8 cellular contexts compared by ENCODE assay signal in genomic region chr2:177262958-177263450, GRCh38. TPM values are rescaled to one million over a fixed set of nuclear protein-coding genes. Genes with fewer than 3 reads are reported as not detected.
DNase-seq lines count a peak whose midpoint lies in the region; ATAC-seq and TF ChIP-seq lines count a peak whose summit lies in the region.

No MANE protein-coding gene starts in this region.

- 0% methylated on average over 6 of the region's 6 CpGs for WGBS in right lobe of liver (ENCODE audit: insufficient coverage, low coverage, low lambda C conversion rate, missing lambda C conversion rate)
- WGBS in thyroid gland, 2 donors: 1 to 2% methylated on average over 6 of the region's 6 CpGs

- TF ChIP-seq CTCF in astrocyte of the cerebellum (IDR thresholded peaks at IDR 0.05; ENCODE audit: low read depth, low read length, missing control alignments) (no peak), right lobe of liver (IDR thresholded peaks at IDR 0.05) (no peak), thyroid gland (IDR thresholded peaks at IDR 0.05) (no peak), GM13977 (IDR thresholded peaks at IDR 0.05; ENCODE audit: extremely low read depth, insufficient read depth, missing control alignments) (no peak)

- TF ChIP-seq POLR2A in right lobe of liver (IDR thresholded peaks at IDR 0.05) (no peak), thyroid gland (IDR thresholded peaks at IDR 0.05) (no peak)

- H3K4me1 ChIP-seq in right lobe of liver (peaks cover 0 to 43% (median 14%) of the 10 kb centered on the region in 4 donors), thyroid gland (peaks cover 51% of the 10 kb centered on the region in 2 donors)

- no peak for DNase-seq in activated T-cell treated with anti-CD3 and anti-CD28 coated beads, Interleukin-2, amount 50 U/mL, for 24 hours
- DNase-seq in activated T-cell treated with anti-CD3 and anti-CD28 coated beads, Interleukin-2, amount 50 U/mL, for 48 hours: no peak
- DNase-seq in astrocyte of the cerebellum (ENCODE audit: low read depth) (no peak), right lobe of liver (no peak), thyroid gland (no peak), GM13977 (ENCODE audit: low spot score) (no peak), NCI-H187 treated with DMSO at 0.1 percent for 48 hours (lab: John Stamatoyannopoulos, UW) (no peak)

- ATAC-seq in right lobe of liver: no peak
- ATAC-seq in GM18502 (IDR thresholded peaks at IDR 0.05; ENCODE audit: poor library complexity, unreplicated experiment): no peak

- H3K27me3 ChIP-seq in right lobe of liver (no peaks in the 10 kb centered on the region), thyroid gland (no peaks in the 10 kb centered on the region)

- in situ Hi-C loops in astrocyte of the cerebellum (cut with HindIII; ENCODE audit: low sequenced_read_pairs): loop anchor here (5.0 kb wide), 1 partner anchor 96 kb away; no protein-coding TSS in a partner anchor
- in situ Hi-C loops in GM13977 (cut with MboI; ENCODE audit: low pct_unique_long_range_greater_than_20kb, low sequenced_read_pairs, unreplicated experiment): no loop called here

- peak overlapping the region; percentile 97 for H3K27ac Mint-ChIP-seq in activated T-cell treated with anti-CD3 and anti-CD28 coated beads, Interleukin-2, amount 50 U/mL, for 24 hours

- intact Hi-C loops in right lobe of liver (cut with DNase I): loop anchor here in 1 of 2 donors (5.0 to 10.0 kb wide), 2 partner anchors 69 to 98 kb away; no protein-coding TSS in a partner anchor
- intact Hi-C loops in thyroid gland (cut with DNase I): loop anchor here (5.0 to 10.0 kb wide), 2 partner anchors 51 to 62 kb away; partner anchors contain the start of gene HNRNPA3

- peaks cover 66% of the 10 kb centered on the region for H3K4me1 Mint-ChIP-seq in activated T-cell treated with anti-CD3 and anti-CD28 coated beads, Interleukin-2, amount 50 U/mL, for 24 hours (ENCODE audit: low read depth)

- H3K27me3 Mint-ChIP-seq in activated T-cell treated with anti-CD3 and anti-CD28 coated beads, Interleukin-2, amount 50 U/mL, for 24 hours: no peaks in the 10 kb centered on the region

- H3K4me3 Mint-ChIP-seq in activated T-cell treated with anti-CD3 and anti-CD28 coated beads, Interleukin-2, amount 50 U/mL, for 24 hours: peak overlapping the region; percentile 91

- H3K9me3 ChIP-seq in right lobe of liver (no peaks in the 10 kb centered on the region), thyroid gland (no peaks in the 10 kb centered on the region)

- H3K27ac ChIP-seq in right lobe of liver (peak overlapping the region; percentile 98 to 100 (median 100)), thyroid gland (peak overlapping the region; percentile 100)

- peaks cover 53% of the 10 kb centered on the region for H3K36me3 Mint-ChIP-seq in activated T-cell treated with anti-CD3 and anti-CD28 coated beads, Interleukin-2, amount 50 U/mL, for 24 hours (ENCODE audit: low read depth)

- H3K36me3 ChIP-seq in right lobe of liver (no peaks in the 10 kb centered on the region), thyroid gland (no peaks in the 10 kb centered on the region)

- no peaks in the 10 kb centered on the region for H3K9me3 Mint-ChIP-seq in activated T-cell treated with anti-CD3 and anti-CD28 coated beads, Interleukin-2, amount 50 U/mL, for 24 hours

- peak overlapping the region; percentile 81 for H3K4me3 ChIP-seq in astrocyte of the cerebellum (ENCODE audit: low read depth, low read length)
- peak overlapping the region; percentile 72 to 90 (median 82) for H3K4me3 ChIP-seq in right lobe of liver
- peak overlapping the region; percentile 93 to 100 (median 96) for H3K4me3 ChIP-seq in thyroid gland (replicated peaks in 1 of 3)

RNA-seq across cellular contexts. Expression of gene NFE2L2, which starts 1.5 kb away (rescaled TPM):
- total RNA-seq in right lobe of liver (10 to 100 TPM; 27.9 to 83.6 (median 35.6) TPM), thyroid gland (100 to 1,000 TPM; 139 to 157 (median 144) TPM)

RNA-seq across cellular contexts. Expression of gene HNRNPA3, which starts 50.4 kb away (rescaled TPM):
- total RNA-seq in right lobe of liver: 10 to 100 TPM; 22.4 to 70.4 (median 54.8) TPM
- total RNA-seq in thyroid gland: 100 to 1,000 TPM in 1 of 4 donors, 10 to 100 TPM in 3; 80.3 to 115 (median 82.3) TPM
